Comparison of ENCODE assay signal across 23 cellular contexts in genomic region chr13:53159439-53159838, GRCh38.
DNase-seq lines count a peak whose midpoint lies in the region; ATAC-seq and TF ChIP-seq lines count a peak whose summit lies in the region.
"Had no signal": no experiment of that assay in that cellular context is flagged by ENCODE, and none has a peak within 500 bp of the region (broad histone marks: within the 10 kb centered on the region; RNA-seq: fewer than 3 reads in every experiment).

No MANE protein-coding gene starts in this region.

- no peak overlapping the region for H3K4ac ChIP-seq in trophoblast cell (ENCODE audit: low read depth, low read length)

- H4K20me1 ChIP-seq in GM23338 (replicated peaks; ENCODE audit: insufficient read depth): no peaks in the 10 kb centered on the region

- no peaks in the 10 kb centered on the region for H3K36me3 Mint-ChIP-seq in GM23338 (ENCODE audit: low read depth)
- H3K36me3 Mint-ChIP-seq in WTC11: peaks cover 5% of the 10 kb centered on the region
- peaks cover 4% of the 10 kb centered on the region for H3K36me3 Mint-ChIP-seq in nephron (ENCODE audit: low read depth)
- H3K36me3 Mint-ChIP-seq in endodermal cell (ENCODE audit: low read depth): no peaks in the 10 kb centered on the region

- H4K12ac ChIP-seq in trophoblast cell (ENCODE audit: low read depth, low read length): no peak overlapping the region

- 0 out of 2 replicates have a peak, but pooled peaks cover 3% of the 10 kb centered on the region for H3K36me3 ChIP-seq in GM23338 (ENCODE audit: insufficient read depth)
- no peaks in the 10 kb centered on the region for H3K36me3 ChIP-seq in endodermal cell (ENCODE audit: control insufficient read depth, insufficient read depth, low read length)
- H3K36me3 ChIP-seq in trophoblast cell (ENCODE audit: control insufficient read depth in 1 of 2, insufficient read depth in 2 of 2, low read length in 2 of 2): no peaks in the 10 kb centered on the region
- H3K36me3 ChIP-seq: MG63, Peyer's patch, SJSA1 had no signal

- no peak for ATAC-seq in GM23338
- 0 out of 2 replicates have a peak, but pooled peaks have one; percentile 28 for ATAC-seq in WTC11
- ATAC-seq in HG02938 (IDR thresholded peaks at IDR 0.05; ENCODE audit: unreplicated experiment): no peak

- H2AK5ac ChIP-seq in trophoblast cell (ENCODE audit: low read length): no peak overlapping the region

- CTCF ChIA-PET in WTC11 (lab: Charles Lee): interaction anchor here (1.1 kb wide), 1 partner anchor 8 kb away, joined by 4 read pairs; no protein-coding TSS in a partner anchor

- H3K27ac Mint-ChIP-seq in GM23338 (no peak overlapping the region), WTC11 (no peak overlapping the region), nephron (peak overlapping the region in 2 of 3 experiments; percentile 10 to 34), endodermal cell (no peak overlapping the region)
- H3K27ac Mint-ChIP-seq: HFFc6, IgD-negative memory B cell had no signal

- WGBS in endodermal cell (ENCODE audit: insufficient coverage in 1 of 2, insufficient read length in 1 of 2), 2 experiments: 96% methylated on average over 1 of the region's 1 CpG; no CpG with 5 or more reads in 1 of the 2 experiments
- no CpG with 5 or more reads among the region's 1 CpG for WGBS in trophoblast cell (ENCODE audit: extremely low coverage, insufficient coverage, insufficient read length)

- H3K4me2 ChIP-seq in GM23338 (no peak overlapping the region), trophoblast cell (ENCODE audit: low read length) (no peak overlapping the region)

- H3K14ac ChIP-seq in trophoblast cell (ENCODE audit: low read length): no peak overlapping the region

- no peak overlapping the region for H2BK5ac ChIP-seq in trophoblast cell (ENCODE audit: low read depth, low read length, poor library complexity)

- no peak overlapping the region for H2BK120ac ChIP-seq in trophoblast cell (ENCODE audit: insufficient read depth, low read length, poor library complexity)

- H3K4me3 ChIP-seq in GM23338 (no peak overlapping the region), endodermal cell (ENCODE audit: low read length) (no peak overlapping the region), trophoblast cell (ENCODE audit: low read depth, low read length) (no peak overlapping the region)
- H3K4me3 ChIP-seq: MG63, Peyer's patch, SJSA1 had no signal

- DNase-seq in DMS79 treated with DMSO at 0.1 percent for 48 hours (lab: John Stamatoyannopoulos, UW) (peak; percentile 27), GM23338 (ENCODE audit: low spot score) (peak; percentile 9), WTC11 (ENCODE audit: low spot score) (no peak), endodermal cell (no peak), trophoblast cell (no peak)
- DNase-seq: AML-193; EL; H7; HFFc6; Kasumi-1; MG63; NCI-H1048; NCI-H146; NCI-H2029 treated with DMSO at 0.1 percent for 48 hours; NCI-H345; NCI-H526 treated with DMSO at 0.1 percent for 48 hours; NK-92 treated with Interleukin-12 subunit alpha and Interleukin-12 subunit beta, amount 100 ng/mL, for 24 hours; Peyer's patch had no signal

- H3K27me3 ChIP-seq in GM23338 (ENCODE audit: insufficient read depth): no peaks in the 10 kb centered on the region
- H3K27me3 ChIP-seq in endodermal cell (ENCODE audit: control insufficient read depth, insufficient read depth, low read length, poor library complexity, severe bottlenecking): no peaks in the 10 kb centered on the region
- no peaks in the 10 kb centered on the region for H3K27me3 ChIP-seq in trophoblast cell (ENCODE audit: insufficient read depth, low read length)
- H3K27me3 ChIP-seq: MG63, Peyer's patch, SJSA1 had no signal

- TF ChIP-seq CTCF in GM23338 (conservative IDR thresholded peaks at IDR 0.05; ENCODE audit: low read depth in 2 of 2): no peak
- no peak for TF ChIP-seq CTCF in WTC11 (IDR thresholded peaks at IDR 0.05)
- no peak for TF ChIP-seq CTCF in nephron (IDR thresholded peaks at IDR 0.05; ENCODE audit: unreplicated experiment in 3 of 3)
- TF ChIP-seq CTCF in endodermal cell (conservative IDR thresholded peaks at IDR 0.05): no peak

- no peak overlapping the region for H4K8ac ChIP-seq in trophoblast cell (ENCODE audit: low read depth, low read length)

- H3K27me3 Mint-ChIP-seq in GM23338 (ENCODE audit: insufficient read depth, low read depth, poor library complexity) (no peaks in the 10 kb centered on the region), WTC11 (ENCODE audit: low read depth) (peaks cover 10% of the 10 kb centered on the region), nephron (ENCODE audit: low read depth) (peaks cover 7% of the 10 kb centered on the region), endodermal cell (ENCODE audit: insufficient read depth) (peaks cover 28% of the 10 kb centered on the region)

- no peaks in the 10 kb centered on the region for H3F3A ChIP-seq in GM23338 (replicated peaks; ENCODE audit: low read depth)

- POLR2A ChIA-PET in WTC11 (lab: Charles Lee): no interaction called here

- H3K79me2 ChIP-seq in GM23338 (replicated peaks; ENCODE audit: insufficient read depth) (no peaks in the 10 kb centered on the region), trophoblast cell (ENCODE audit: control insufficient read depth, insufficient read depth, low read length, poor library complexity) (no peaks in the 10 kb centered on the region)

- peaks cover 19% of the 10 kb centered on the region for H3K9me3 ChIP-seq in endodermal cell (ENCODE audit: control insufficient read depth, low read length)
- no peaks in the 10 kb centered on the region for H3K9me3 ChIP-seq in trophoblast cell (ENCODE audit: insufficient read depth, low read depth, low read length)
- H3K9me3 ChIP-seq: MG63, Peyer's patch, SJSA1 had no signal

- H3K18ac ChIP-seq in trophoblast cell (ENCODE audit: low read length): no peak overlapping the region

- H3K4me1 Mint-ChIP-seq in GM23338: peaks cover 3% of the 10 kb centered on the region
- peaks cover 5% of the 10 kb centered on the region for H3K4me1 Mint-ChIP-seq in WTC11
- H3K4me1 Mint-ChIP-seq in nephron: no peaks in the 10 kb centered on the region
- H3K4me1 Mint-ChIP-seq in endodermal cell: peaks cover 18% of the 10 kb centered on the region
- H3K4me1 Mint-ChIP-seq: IgD-negative memory B cell had no signal

- H3K4me3 Mint-ChIP-seq in GM23338 (no peak overlapping the region), WTC11 (no peak overlapping the region), nephron (no peak overlapping the region), endodermal cell (no peak overlapping the region)
- H3K4me3 Mint-ChIP-seq: HFFc6, IgD-negative memory B cell had no signal

- H3K4me1 ChIP-seq in GM23338 (ENCODE audit: insufficient read depth) (peaks cover 5% of the 10 kb centered on the region; the same call in 1 of the 2 replicates), endodermal cell (ENCODE audit: control insufficient read depth, insufficient read depth, low read length) (no peaks in the 10 kb centered on the region), trophoblast cell (ENCODE audit: control insufficient read depth in 1 of 2, insufficient read depth in 2 of 2, low read length in 2 of 2) (peaks cover 5% of the 10 kb centered on the region in 2 experiments)
- H3K4me1 ChIP-seq: Peyer's patch, SJSA1 had no signal

- H2AFZ ChIP-seq in GM23338 (no peak overlapping the region; the same call in 1 of the 2 replicates), trophoblast cell (ENCODE audit: insufficient read depth, low read length, poor library complexity) (no peak overlapping the region)

- no peaks in the 10 kb centered on the region; the same call in 1 of the 2 replicates for H3K9me2 ChIP-seq in GM23338 (ENCODE audit: insufficient read depth)

- peaks cover 6% of the 10 kb centered on the region for H3K79me1 ChIP-seq in trophoblast cell (ENCODE audit: low read length)

- H3K27ac ChIP-seq in GM23338 (ENCODE audit: low read depth) (no peak overlapping the region), endodermal cell (ENCODE audit: low read depth, low read length) (no peak overlapping the region), trophoblast cell (ENCODE audit: low read depth, low read length) (no peak overlapping the region)
- H3K27ac ChIP-seq: C4-2B, Peyer's patch, SJSA1 had no signal

- no peak overlapping the region for H3K23ac ChIP-seq in trophoblast cell (ENCODE audit: low read length)

- H3K9me3 Mint-ChIP-seq in GM23338 (peaks cover 10% of the 10 kb centered on the region), WTC11 (peaks cover 25% of the 10 kb centered on the region), nephron (peaks cover 17% of the 10 kb centered on the region), endodermal cell (peaks cover 10% of the 10 kb centered on the region)

- H2BK12ac ChIP-seq in trophoblast cell (ENCODE audit: low read length): no peak overlapping the region

- H3K9ac ChIP-seq in endodermal cell (ENCODE audit: extremely low read depth, low read length, poor library complexity, severe bottlenecking): no peak overlapping the region
- H3K9ac ChIP-seq in trophoblast cell (ENCODE audit: low read length): no peak overlapping the region

- no peak overlapping the region for H4K91ac ChIP-seq in trophoblast cell (ENCODE audit: low read depth, low read length)

TF ChIP-seq in GM23338, 12 proteins besides CTCF, POLR2A, EP300 and RAD21 (continues in another document):
- TF ChIP-seq CREB1 (CRISPR knock-in tag; IDR thresholded peaks at IDR 0.05; ENCODE audit: low read depth): no peak

TF ChIP-seq in WTC11, 78 proteins besides CTCF, POLR2A, EP300 and RAD21:
- TF ChIP-seq USF2 (CRISPR knock-in tag; IDR thresholded peaks at IDR 0.05) (peak; percentile 18; the same call in 1 of the 2 replicates), ATF3 (CRISPR knock-in tag; conservative IDR thresholded peaks at IDR 0.05) (no peak)

Comparison
In these comparisons a context has a peak if more than half of its experiments do, and no peak if none do; other contexts are left out.
1. DNase-seq: peak in DMS79 treated with DMSO at 0.1 percent for 48 hours (single experiment) and GM23338 (single experiment); none in WTC11 (single experiment), endodermal cell (single experiment) and trophoblast cell (0 of 2).
2. H3K27ac Mint-ChIP-seq: peak in nephron (2 of 3); none in GM23338 (single experiment), WTC11 (single experiment) and endodermal cell (single experiment).